Comparison of ENCODE assay signal across 17 cellular contexts in the genomic region with DNA sequence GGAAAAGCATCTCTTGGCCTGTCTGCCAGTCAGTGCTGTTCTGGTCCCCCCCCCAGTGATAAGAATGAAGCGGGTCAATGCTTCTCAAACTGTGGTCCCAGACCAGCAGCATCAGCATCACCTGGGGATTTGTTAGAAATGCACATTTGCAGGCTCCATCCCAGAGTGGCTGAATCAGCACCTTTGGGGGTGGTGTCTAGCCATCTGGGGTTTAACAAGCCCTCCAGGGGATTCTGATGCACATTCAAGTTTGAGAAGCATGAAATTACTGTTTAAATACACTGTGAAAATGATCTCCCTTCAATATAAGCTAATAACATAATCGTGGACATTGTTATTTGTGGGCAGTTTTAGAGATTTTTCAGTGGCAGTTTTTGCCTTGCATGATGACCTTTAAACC.
DNase-seq lines count a peak whose midpoint lies in the region; TF ChIP-seq lines count a peak whose summit lies in the region.
"Had no signal": no experiment of that assay in that cellular context is flagged by ENCODE, and none has a peak within 500 bp of the region (broad histone marks: within the 10 kb centered on the region; RNA-seq: fewer than 3 reads in every experiment).

No MANE protein-coding gene starts in this region.

- 54% methylated on average over 2 of the region's 2 CpGs for WGBS in suprapubic skin

- peaks cover 23% of the 10 kb centered on the region for H3K27me3 ChIP-seq in suprapubic skin

- no peaks in the 10 kb centered on the region for H3K4me1 ChIP-seq in suprapubic skin
- H3K4me1 ChIP-seq: A549, Caco-2 had no signal

- H3K27ac ChIP-seq in coronary artery (no peak overlapping the region), suprapubic skin (no peak overlapping the region)
- H3K27ac ChIP-seq: 22Rv1, A549, C4-2B, GM23248 had no signal

- TF ChIP-seq EP300 in suprapubic skin (IDR thresholded peaks at IDR 0.05) = no peak

- TF ChIP-seq CTCF in coronary artery (IDR thresholded peaks at IDR 0.05) (no peak), suprapubic skin (IDR thresholded peaks at IDR 0.05) (no peak)

- H3K36me3 ChIP-seq in suprapubic skin = no peaks in the 10 kb centered on the region

- TF ChIP-seq POLR2A in suprapubic skin (IDR thresholded peaks at IDR 0.05) = no peak

- no peaks in the 10 kb centered on the region for H3K9me3 ChIP-seq in suprapubic skin
- H3K9me3 ChIP-seq: A549, Caco-2 had no signal

- DNase-seq in NCI-H1436 (lab: John Stamatoyannopoulos, UW) (peak; percentile 51), NCI-H1436 treated with DMSO at 0.1 percent for 48 hours (lab: John Stamatoyannopoulos, UW) (no peak), NCI-H146 (lab: John Stamatoyannopoulos, UW) (peak; percentile 45), NCI-H2227 treated with DMSO at 0.1 percent for 48 hours (lab: John Stamatoyannopoulos, UW) (peak; percentile 80), coronary artery (ENCODE audit: low spot score) (peak; percentile 1), suprapubic skin (ENCODE audit: low spot score in 2 of 2) (no peak), H4 (ENCODE audit: low spot score) (no peak)
- DNase-seq in activated effector memory CD4-positive, alpha-beta T cell treated with anti-CD3 and anti-CD28 coated beads, Interleukin-2, amount 50 U/mL, for 16 hours = no peak
- DNase-seq: AML-193; Caco-2; CD4-positive, alpha-beta T cell; GM23248; HCEC 1CT; HFFc6 had no signal

- H3K4me3 ChIP-seq in coronary artery (no peak overlapping the region), suprapubic skin (no peak overlapping the region)
- H3K4me3 ChIP-seq: A549, GM23248 had no signal

Comparison
In these comparisons a context has a peak if more than half of its experiments do, and no peak if none do; other contexts are left out.
1. DNase-seq: peak in NCI-H1436 (single experiment), NCI-H146 (single experiment), NCI-H2227 treated with DMSO at 0.1 percent for 48 hours (single experiment) and coronary artery (single experiment); none in NCI-H1436 treated with DMSO at 0.1 percent for 48 hours (single experiment), suprapubic skin (0 of 2), H4 (single experiment) and activated effector memory CD4-positive, alpha-beta T cell treated with anti-CD3 and anti-CD28 coated beads, Interleukin-2, amount 50 U/mL, for 16 hours (single experiment).